ENCODE assay signal across 8 cellular contexts in the genomic region with DNA sequence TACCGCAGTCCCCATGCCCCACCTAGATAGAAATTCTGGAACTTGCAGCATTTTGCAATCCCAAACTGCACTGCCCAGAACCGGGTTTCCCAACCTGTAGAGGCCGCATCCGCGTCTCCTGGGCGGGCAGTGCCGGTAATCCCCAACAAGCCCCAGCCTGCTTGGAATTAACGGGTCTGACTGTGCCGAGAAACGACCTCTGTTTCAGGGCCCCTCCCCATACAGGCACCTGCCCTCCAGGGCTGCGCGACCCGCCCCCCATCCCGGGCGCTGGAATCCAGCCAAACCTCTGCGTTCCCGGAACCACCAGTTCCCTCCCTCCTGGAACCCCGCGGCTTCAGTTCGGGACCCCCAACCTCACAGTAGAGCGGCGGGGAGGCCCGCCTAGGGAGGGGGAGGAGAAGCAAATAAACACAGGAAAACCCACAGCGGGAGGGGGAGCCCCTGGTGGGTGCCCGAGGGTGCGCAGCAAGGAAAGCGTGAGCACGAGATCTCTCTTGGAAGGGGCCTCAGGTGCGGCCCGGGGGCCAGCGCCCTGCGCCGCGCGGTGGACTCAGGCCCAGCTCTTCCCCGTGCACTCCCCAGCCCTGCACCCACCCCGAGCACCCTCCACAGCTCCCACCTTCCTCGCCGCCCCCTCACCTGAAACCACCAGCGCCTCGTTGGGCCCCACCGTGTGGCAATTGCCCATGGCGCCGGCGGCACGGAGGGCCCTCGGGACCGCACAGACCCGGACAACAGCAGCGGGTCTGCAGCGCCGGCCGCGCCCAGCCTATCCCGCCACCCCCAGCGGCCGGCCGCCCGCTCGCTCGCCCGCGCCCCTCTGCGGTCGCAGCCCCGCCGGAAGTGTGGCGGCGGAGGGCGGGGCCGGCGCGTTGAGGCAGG. TPM values are rescaled to one million over a fixed set of nuclear protein-coding genes. Genes with fewer than 3 reads are reported as not detected.
DNase-seq lines count a peak whose midpoint lies in the region; ATAC-seq and TF ChIP-seq lines count a peak whose summit lies in the region.

FLOT2 (minus strand) TSS at position 850 of the 885 bp plus-strand sequence; CDS start at position 691, 159 bp downstream.

- CTCF ChIA-PET in SK-N-SH (lab: Yijun Ruan, JAX): interaction anchor here (0.6 to 9.0 kb wide), 12 partner anchors 11 to 204 kb away, joined by 3 to 95 read pairs (median 6); partner anchors contain the start of genes FAM222B and TLCD1

- peaks cover 5% of the 10 kb centered on the region for H3K36me3 Mint-ChIP-seq in activated naive CD8-positive, alpha-beta T cell

- WGBS in SK-N-SH (ENCODE audit: low lambda C conversion rate): 1% methylated on average over 42 of the region's 73 CpGs
- WGBS in upper lobe of left lung, 2 donors: 1% methylated on average over 13 to 23 of the region's 73 CpGs

- H3K9ac ChIP-seq in Karpas-422 (ENCODE audit: low read length): peak within 1 kb of the TSS; percentile 90
- peak within 1 kb of the TSS; percentile 77 for H3K9ac ChIP-seq in SK-N-SH

- H3K4me3 Mint-ChIP-seq in activated naive CD8-positive, alpha-beta T cell: peak within 1 kb of the TSS; percentile 93

- H3K4me1 Mint-ChIP-seq in activated naive CD8-positive, alpha-beta T cell (ENCODE audit: low read depth): peaks cover 69% of the 10 kb centered on the region

- H3K27ac ChIP-seq in Karpas-422 (ENCODE audit: low read length) (peak within 1 kb of the TSS; percentile 76), SK-N-SH (ENCODE audit: low read depth in 2 of 2, low read length in 1 of 2) (peak within 1 kb of the TSS; percentile 48 to 85; a peak in 3 of 4 replicates), upper lobe of left lung (peak within 1 kb of the TSS; percentile 96 to 97 (median 96))

- H3K4me3 ChIP-seq in Karpas-422 (ENCODE audit: low read length): peak within 1 kb of the TSS; percentile 80
- peak within 1 kb of the TSS; percentile 76 to 98 for H3K4me3 ChIP-seq in SK-N-SH (ENCODE audit: low read depth in 2 of 2, low read length in 1 of 2)
- peak within 1 kb of the TSS; percentile 81 to 96 (median 94) for H3K4me3 ChIP-seq in upper lobe of left lung

- H3K27me3 ChIP-seq in Karpas-422 (ENCODE audit: low read length) (no peaks in the 10 kb centered on the region), SK-N-SH (ENCODE audit: insufficient read depth) (no peaks in the 10 kb centered on the region), upper lobe of left lung (no peaks in the 10 kb centered on the region)

- ATAC-seq in Right ventricle myocardium superior (ENCODE audit: poor library complexity) (peak; percentile 91), upper lobe of left lung (ENCODE audit: low FRiP score in 2 of 2) (peak; percentile 81 to 88)

- H3K36me3 ChIP-seq in Karpas-422 (ENCODE audit: insufficient read depth, low read length) (peaks cover 12% of the 10 kb centered on the region; the same call in 1 of the 2 replicates), SK-N-SH (replicated peaks in 1 of 2; ENCODE audit: control insufficient read depth in 1 of 2, insufficient read depth in 2 of 2, low read length in 1 of 2) (no peaks in the 10 kb centered on the region), upper lobe of left lung (no peaks in the 10 kb centered on the region)

- H3K79me2 ChIP-seq in Karpas-422 (ENCODE audit: low read length) (peaks cover 58% of the 10 kb centered on the region), SK-N-SH (ENCODE audit: insufficient read depth) (peaks cover 64% of the 10 kb centered on the region)

- no peaks in the 10 kb centered on the region; the same call in 1 of the 2 replicates for H4K20me1 ChIP-seq in Karpas-422 (ENCODE audit: insufficient read depth, low read depth, low read length)
- no peaks in the 10 kb centered on the region for H4K20me1 ChIP-seq in SK-N-SH (ENCODE audit: insufficient read depth)

- H3K4me2 ChIP-seq in Karpas-422 (ENCODE audit: low read depth, low read length, poor library complexity, severe bottlenecking) (peak within 1 kb of the TSS; percentile 76), SK-N-SH (peak within 1 kb of the TSS; percentile 99)

- no peaks in the 10 kb centered on the region for H3K9me3 Mint-ChIP-seq in activated naive CD8-positive, alpha-beta T cell (ENCODE audit: low read depth)

- H3K27me3 Mint-ChIP-seq in activated naive CD8-positive, alpha-beta T cell: no peaks in the 10 kb centered on the region

- TF ChIP-seq RAD21 in SK-N-SH (IDR thresholded peaks at IDR 0.05; ENCODE audit: low read length): 0 out of 2 replicates have a peak, but pooled peaks have one; percentile 2

- TF ChIP-seq CTCF in SK-N-SH (IDR thresholded peaks at IDR 0.05) (peak; percentile 38), upper lobe of left lung (IDR thresholded peaks at IDR 0.05) (peak in 5 of 6 experiments; percentile 31 to 62 (median 44))

- peak within 1 kb of the TSS; percentile 4; the same call in 1 of the 2 replicates for H2AFZ ChIP-seq in Karpas-422 (ENCODE audit: low read length)
- H2AFZ ChIP-seq in SK-N-SH (ENCODE audit: low read depth): peak within 1 kb of the TSS; percentile 93

- POLR2A ChIA-PET in SK-N-SH (lab: Yijun Ruan, JAX): interaction anchor here (0.6 to 2.0 kb wide), 10 partner anchors 9 to 186 kb away, joined by 3 to 7 read pairs (median 4); partner anchors contain the start of genes FAM222B, PHF12 and PROCA1

- TF ChIP-seq EP300 in SK-N-SH (IDR thresholded peaks at IDR 0.05; ENCODE audit: borderline replicate concordance in 1 of 2, low read depth in 1 of 2, low read length in 1 of 2) (no peak), upper lobe of left lung (IDR thresholded peaks at IDR 0.05) (peak in 3 of 4 donors; percentile 3 to 61 (median 21))

- DNase-seq in GM03348 (ENCODE audit: low spot score) (peak; percentile 86), Karpas-422 (peak; percentile 82), SK-N-SH (peak; percentile 92), Right ventricle myocardium superior (peak; percentile 78), posterior cingulate gyrus (peak in 9 of 10 donors; percentile 39 to 91 (median 55)), upper lobe of left lung (peak; percentile 86 to 93), amniotic stem cell (lab: John Stamatoyannopoulos, UW) (no peak)

- H3K9me2 ChIP-seq in Karpas-422 (replicated peaks; ENCODE audit: insufficient read depth, low read length): no peaks in the 10 kb centered on the region
- no peaks in the 10 kb centered on the region for H3K9me2 ChIP-seq in SK-N-SH

- intact Hi-C loops in Right ventricle myocardium superior (cut with DNase I) (no loop called here), posterior cingulate gyrus (cut with DNase I) (loop anchor here (5.0 kb wide), 1 partner anchor 40 kb away; the partner anchor contains the start of gene ERAL1)

- no peaks in the 10 kb centered on the region for H3K9me3 ChIP-seq in Karpas-422 (ENCODE audit: low read length)
- no peaks in the 10 kb centered on the region for H3K9me3 ChIP-seq in SK-N-SH
- no peaks in the 10 kb centered on the region for H3K9me3 ChIP-seq in upper lobe of left lung

- peaks cover 17% of the 10 kb centered on the region for H3F3A ChIP-seq in SK-N-SH (replicated peaks; ENCODE audit: insufficient read depth)

- H3K27ac Mint-ChIP-seq in activated naive CD8-positive, alpha-beta T cell: peak within 1 kb of the TSS; percentile 97

- peaks cover 70% of the 10 kb centered on the region for H3K4me1 ChIP-seq in Karpas-422 (ENCODE audit: low read length)
- H3K4me1 ChIP-seq in SK-N-SH (ENCODE audit: control insufficient read depth in 1 of 2, insufficient read depth in 2 of 2, low read depth in 1 of 2, low read length in 1 of 2): peaks cover 18 to 22% of the 10 kb centered on the region in 2 experiments; a peak in 2 of 4 replicates
- H3K4me1 ChIP-seq in upper lobe of left lung: peaks cover 48 to 70% (median 57%) of the 10 kb centered on the region in 4 donors

- peak in 3 of 4 donors; percentile 46 to 81 (median 62) for TF ChIP-seq POLR2A in upper lobe of left lung (IDR thresholded peaks at IDR 0.05)

TF ChIP-seq in SK-N-SH, 30 proteins besides CTCF, POLR2A, EP300 and RAD21 (continues in another document):
- no peak for TF ChIP-seq FOXM1 (IDR thresholded peaks at IDR 0.05; ENCODE audit: low read depth)
- TF ChIP-seq YY1 (IDR thresholded peaks at IDR 0.05; ENCODE audit: low read depth): 0 out of 2 replicates have a peak, but pooled peaks have one; percentile 33
- no peak for TF ChIP-seq ELF1 (IDR thresholded peaks at IDR 0.05)
- peak; percentile 78 for TF ChIP-seq NFIC (IDR thresholded peaks at IDR 0.05; ENCODE audit: borderline replicate concordance)
- TF ChIP-seq, protein P1, sequence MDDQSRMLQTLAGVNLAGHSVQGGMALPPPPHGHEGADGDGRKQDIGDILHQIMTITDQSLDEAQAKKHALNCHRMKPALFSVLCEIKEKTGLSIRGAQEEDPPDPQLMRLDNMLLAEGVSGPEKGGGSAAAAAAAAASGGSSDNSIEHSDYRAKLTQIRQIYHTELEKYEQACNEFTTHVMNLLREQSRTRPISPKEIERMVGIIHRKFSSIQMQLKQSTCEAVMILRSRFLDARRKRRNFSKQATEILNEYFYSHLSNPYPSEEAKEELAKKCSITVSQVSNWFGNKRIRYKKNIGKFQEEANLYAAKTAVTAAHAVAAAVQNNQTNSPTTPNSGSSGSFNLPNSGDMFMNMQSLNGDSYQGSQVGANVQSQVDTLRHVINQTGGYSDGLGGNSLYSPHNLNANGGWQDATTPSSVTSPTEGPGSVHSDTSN (IDR thresholded peaks at IDR 0.05): no peak
- peak; percentile 59 for TF ChIP-seq POLR2AphosphoS5 (IDR thresholded peaks at IDR 0.05; ENCODE audit: low read depth, low read length)
- TF ChIP-seq GABPA (IDR thresholded peaks at IDR 0.05; ENCODE audit: low read depth): peak; percentile 51
- peak; percentile 40 for TF ChIP-seq MXI1 (IDR thresholded peaks at IDR 0.05; ENCODE audit: low read depth, low read length)
- TF ChIP-seq FOSL2 (IDR thresholded peaks at IDR 0.05; ENCODE audit: borderline replicate concordance, low read depth): no peak
- TF ChIP-seq, protein P2, sequence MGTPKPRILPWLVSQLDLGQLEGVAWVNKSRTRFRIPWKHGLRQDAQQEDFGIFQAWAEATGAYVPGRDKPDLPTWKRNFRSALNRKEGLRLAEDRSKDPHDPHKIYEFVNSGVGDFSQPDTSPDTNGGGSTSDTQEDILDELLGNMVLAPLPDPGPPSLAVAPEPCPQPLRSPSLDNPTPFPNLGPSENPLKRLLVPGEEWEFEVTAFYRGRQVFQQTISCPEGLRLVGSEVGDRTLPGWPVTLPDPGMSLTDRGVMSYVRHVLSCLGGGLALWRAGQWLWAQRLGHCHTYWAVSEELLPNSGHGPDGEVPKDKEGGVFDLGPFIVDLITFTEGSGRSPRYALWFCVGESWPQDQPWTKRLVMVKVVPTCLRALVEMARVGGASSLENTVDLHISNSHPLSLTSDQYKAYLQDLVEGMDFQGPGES (IDR thresholded peaks at IDR 0.05; ENCODE audit: low read depth, low read length): no peak
- no peak; the same call in 1 of the 2 replicates for TF ChIP-seq SIN3A (IDR thresholded peaks at IDR 0.05; ENCODE audit: borderline replicate concordance, low read depth, low read length)

RNA-seq across cellular contexts. Expression of gene FLOT2, which starts in this region (rescaled TPM):
- total RNA-seq in Karpas-422 (2014; rRNA removed; shearing (Covaris generic); ENCODE audit: low replicate concordance): 35.8 and 57.8 TPM in 2 replicates
- polyA plus RNA-seq in SK-N-SH (2012; rRNA removed): 89.8 and 105 TPM in 2 replicates
- polyA plus RNA-seq in SK-N-SH (2012; cell fraction: cytosol; rRNA removed): 71.5 and 96.6 TPM in 2 replicates
- 73.5 and 91.2 TPM in 2 replicates for polyA plus RNA-seq in SK-N-SH (2012; cell fraction: nucleus; rRNA removed)
- total RNA-seq in Right ventricle myocardium superior (101 TPM), upper lobe of left lung (100 to 1,000 TPM in 2 of 6 donors, 10 to 100 TPM in 4; 75.4 to 211 (median 85.8) TPM)
